1 cellular context compared by ENCODE assay signal in the genomic region with DNA sequence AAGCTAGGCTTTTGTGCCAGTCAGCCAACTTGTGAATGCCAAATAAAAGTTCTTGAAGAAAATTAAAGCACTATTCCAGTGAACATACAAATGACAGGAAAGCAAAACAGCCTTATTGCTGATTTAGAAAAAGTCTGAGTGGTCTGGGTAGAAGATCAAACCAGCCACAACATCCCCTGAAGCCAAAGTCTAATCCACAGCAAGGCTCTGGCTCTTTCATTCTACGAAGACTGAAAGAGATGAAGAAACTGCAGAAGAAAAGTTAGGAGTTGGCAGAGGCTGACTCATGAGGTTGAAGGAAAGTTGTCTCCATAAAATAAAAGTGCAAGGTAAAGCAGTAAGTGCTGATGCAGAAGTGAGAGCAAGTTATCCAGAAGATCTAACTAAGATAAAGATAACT.
TF ChIP-seq lines count a peak whose summit lies in the region.

No MANE protein-coding gene starts in this region.

TF ChIP-seq in WTC11, 78 proteins besides CTCF, POLR2A, EP300 and RAD21 (continued from another document):
- TF ChIP-seq ETV6 (CRISPR knock-in tag; IDR thresholded peaks at IDR 0.05) (no peak), ZNF263 (CRISPR knock-in tag; IDR thresholded peaks at IDR 0.05; ENCODE audit: low read depth) (no peak), GRHL2 (CRISPR knock-in tag; IDR thresholded peaks at IDR 0.05; ENCODE audit: insufficient replicate concordance, severe bottlenecking) (no peak), NR2C2 (CRISPR knock-in tag; IDR thresholded peaks at IDR 0.05) (no peak), ZNF138 (CRISPR knock-in tag; conservative IDR thresholded peaks at IDR 0.05) (no peak)
- TF ChIP-seq, protein P1, sequence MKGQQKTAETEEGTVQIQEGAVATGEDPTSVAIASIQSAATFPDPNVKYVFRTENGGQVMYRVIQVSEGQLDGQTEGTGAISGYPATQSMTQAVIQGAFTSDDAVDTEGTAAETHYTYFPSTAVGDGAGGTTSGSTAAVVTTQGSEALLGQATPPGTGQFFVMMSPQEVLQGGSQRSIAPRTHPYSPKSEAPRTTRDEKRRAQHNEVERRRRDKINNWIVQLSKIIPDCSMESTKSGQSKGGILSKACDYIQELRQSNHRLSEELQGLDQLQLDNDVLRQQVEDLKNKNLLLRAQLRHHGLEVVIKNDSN (CRISPR knock-in tag; IDR thresholded peaks at IDR 0.05): no peak
